Comparison of ENCODE assay signal across 1 cellular context in the genomic region with DNA sequence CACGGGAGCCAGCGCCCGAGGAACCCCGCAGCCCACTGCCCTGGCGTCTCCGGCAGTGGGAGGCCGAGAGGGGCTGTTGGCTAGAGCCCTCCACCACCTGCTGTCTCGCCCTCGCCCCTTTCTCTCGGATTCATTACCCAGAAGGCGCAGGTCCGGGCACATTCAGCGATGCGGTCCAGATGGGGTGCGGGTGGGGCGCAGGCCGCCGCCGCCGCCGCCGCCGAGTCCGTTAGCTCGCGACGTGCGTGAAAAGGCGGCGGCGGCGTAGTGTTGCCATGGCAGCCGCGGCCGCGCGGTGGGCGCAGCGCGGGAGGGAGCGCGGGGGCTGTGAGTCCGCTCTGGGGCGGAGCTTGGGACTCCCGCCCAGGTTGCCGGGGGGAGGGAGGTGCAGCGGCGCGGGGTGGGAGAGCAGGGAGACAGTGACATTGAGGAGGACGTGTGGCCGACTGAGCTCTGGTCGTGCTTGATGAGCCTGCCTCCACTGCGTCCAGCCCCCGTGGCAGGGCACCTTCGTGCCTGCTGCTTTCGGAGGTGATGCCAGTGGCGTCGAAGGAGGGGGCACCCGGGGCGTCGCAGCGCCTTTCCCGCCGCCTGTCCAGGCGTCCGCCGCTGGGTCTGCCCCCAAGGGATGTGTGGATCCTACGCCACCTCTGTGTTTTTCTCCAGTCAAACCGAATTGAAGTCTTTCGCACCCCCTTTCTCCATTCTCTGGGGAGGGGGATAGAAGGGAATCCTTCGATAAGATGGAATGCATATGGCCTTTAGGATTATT.
TF ChIP-seq lines count a peak whose summit lies in the region.

A gene (minus strand): TSS at position 358 of the 772 bp plus-strand sequence. CDS start 23,774 bp downstream, outside the sequence.

TF ChIP-seq in HepG2, 621 proteins besides CTCF, POLR2A, EP300 and RAD21 (continued from another document and continues in another):
- TF ChIP-seq, protein P1, sequence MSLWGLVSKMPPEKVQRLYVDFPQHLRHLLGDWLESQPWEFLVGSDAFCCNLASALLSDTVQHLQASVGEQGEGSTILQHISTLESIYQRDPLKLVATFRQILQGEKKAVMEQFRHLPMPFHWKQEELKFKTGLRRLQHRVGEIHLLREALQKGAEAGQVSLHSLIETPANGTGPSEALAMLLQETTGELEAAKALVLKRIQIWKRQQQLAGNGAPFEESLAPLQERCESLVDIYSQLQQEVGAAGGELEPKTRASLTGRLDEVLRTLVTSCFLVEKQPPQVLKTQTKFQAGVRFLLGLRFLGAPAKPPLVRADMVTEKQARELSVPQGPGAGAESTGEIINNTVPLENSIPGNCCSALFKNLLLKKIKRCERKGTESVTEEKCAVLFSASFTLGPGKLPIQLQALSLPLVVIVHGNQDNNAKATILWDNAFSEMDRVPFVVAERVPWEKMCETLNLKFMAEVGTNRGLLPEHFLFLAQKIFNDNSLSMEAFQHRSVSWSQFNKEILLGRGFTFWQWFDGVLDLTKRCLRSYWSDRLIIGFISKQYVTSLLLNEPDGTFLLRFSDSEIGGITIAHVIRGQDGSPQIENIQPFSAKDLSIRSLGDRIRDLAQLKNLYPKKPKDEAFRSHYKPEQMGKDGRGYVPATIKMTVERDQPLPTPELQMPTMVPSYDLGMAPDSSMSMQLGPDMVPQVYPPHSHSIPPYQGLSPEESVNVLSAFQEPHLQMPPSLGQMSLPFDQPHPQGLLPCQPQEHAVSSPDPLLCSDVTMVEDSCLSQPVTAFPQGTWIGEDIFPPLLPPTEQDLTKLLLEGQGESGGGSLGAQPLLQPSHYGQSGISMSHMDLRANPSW (CRISPR knock-in tag; IDR thresholded peaks at IDR 0.05; ENCODE audit: borderline replicate concordance), result no peak
- TF ChIP-seq ZSCAN29 (CRISPR knock-in tag; conservative IDR thresholded peaks at IDR 0.05), result no peak
- no peak for TF ChIP-seq KAT2B (IDR thresholded peaks at IDR 0.05; ENCODE audit: borderline replicate concordance, low read depth, low read length)
- no peak for TF ChIP-seq STAT5B (CRISPR knock-in tag; IDR thresholded peaks at IDR 0.05)
- TF ChIP-seq, protein P2, sequence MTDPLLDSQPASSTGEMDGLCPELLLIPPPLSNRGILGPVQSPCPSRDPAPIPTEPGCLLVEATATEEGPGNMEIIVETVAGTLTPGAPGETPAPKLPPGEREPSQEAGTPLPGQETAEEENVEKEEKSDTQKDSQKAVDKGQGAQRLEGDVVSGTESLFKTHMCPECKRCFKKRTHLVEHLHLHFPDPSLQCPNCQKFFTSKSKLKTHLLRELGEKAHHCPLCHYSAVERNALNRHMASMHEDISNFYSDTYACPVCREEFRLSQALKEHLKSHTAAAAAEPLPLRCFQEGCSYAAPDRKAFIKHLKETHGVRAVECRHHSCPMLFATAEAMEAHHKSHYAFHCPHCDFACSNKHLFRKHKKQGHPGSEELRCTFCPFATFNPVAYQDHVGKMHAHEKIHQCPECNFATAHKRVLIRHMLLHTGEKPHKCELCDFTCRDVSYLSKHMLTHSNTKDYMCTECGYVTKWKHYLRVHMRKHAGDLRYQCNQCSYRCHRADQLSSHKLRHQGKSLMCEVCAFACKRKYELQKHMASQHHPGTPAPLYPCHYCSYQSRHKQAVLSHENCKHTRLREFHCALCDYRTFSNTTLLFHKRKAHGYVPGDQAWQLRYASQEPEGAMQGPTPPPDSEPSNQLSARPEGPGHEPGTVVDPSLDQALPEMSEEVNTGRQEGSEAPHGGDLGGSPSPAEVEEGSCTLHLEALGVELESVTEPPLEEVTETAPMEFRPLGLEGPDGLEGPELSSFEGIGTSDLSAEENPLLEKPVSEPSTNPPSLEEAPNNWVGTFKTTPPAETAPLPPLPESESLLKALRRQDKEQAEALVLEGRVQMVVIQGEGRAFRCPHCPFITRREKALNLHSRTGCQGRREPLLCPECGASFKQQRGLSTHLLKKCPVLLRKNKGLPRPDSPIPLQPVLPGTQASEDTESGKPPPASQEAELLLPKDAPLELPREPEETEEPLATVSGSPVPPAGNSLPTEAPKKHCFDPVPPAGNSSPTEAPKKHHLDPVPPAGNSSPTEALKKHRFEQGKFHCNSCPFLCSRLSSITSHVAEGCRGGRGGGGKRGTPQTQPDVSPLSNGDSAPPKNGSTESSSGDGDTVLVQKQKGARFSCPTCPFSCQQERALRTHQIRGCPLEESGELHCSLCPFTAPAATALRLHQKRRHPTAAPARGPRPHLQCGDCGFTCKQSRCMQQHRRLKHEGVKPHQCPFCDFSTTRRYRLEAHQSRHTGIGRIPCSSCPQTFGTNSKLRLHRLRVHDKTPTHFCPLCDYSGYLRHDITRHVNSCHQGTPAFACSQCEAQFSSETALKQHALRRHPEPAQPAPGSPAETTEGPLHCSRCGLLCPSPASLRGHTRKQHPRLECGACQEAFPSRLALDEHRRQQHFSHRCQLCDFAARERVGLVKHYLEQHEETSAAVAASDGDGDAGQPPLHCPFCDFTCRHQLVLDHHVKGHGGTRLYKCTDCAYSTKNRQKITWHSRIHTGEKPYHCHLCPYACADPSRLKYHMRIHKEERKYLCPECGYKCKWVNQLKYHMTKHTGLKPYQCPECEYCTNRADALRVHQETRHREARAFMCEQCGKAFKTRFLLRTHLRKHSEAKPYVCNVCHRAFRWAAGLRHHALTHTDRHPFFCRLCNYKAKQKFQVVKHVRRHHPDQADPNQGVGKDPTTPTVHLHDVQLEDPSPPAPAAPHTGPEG (CRISPR knock-in tag; IDR thresholded peaks at IDR 0.05), result 0 out of 2 replicates have a peak, but pooled peaks have one; percentile 84
- no peak for TF ChIP-seq RNF2 (conservative IDR thresholded peaks at IDR 0.05; ENCODE audit: low read depth)
- TF ChIP-seq, protein P3, sequence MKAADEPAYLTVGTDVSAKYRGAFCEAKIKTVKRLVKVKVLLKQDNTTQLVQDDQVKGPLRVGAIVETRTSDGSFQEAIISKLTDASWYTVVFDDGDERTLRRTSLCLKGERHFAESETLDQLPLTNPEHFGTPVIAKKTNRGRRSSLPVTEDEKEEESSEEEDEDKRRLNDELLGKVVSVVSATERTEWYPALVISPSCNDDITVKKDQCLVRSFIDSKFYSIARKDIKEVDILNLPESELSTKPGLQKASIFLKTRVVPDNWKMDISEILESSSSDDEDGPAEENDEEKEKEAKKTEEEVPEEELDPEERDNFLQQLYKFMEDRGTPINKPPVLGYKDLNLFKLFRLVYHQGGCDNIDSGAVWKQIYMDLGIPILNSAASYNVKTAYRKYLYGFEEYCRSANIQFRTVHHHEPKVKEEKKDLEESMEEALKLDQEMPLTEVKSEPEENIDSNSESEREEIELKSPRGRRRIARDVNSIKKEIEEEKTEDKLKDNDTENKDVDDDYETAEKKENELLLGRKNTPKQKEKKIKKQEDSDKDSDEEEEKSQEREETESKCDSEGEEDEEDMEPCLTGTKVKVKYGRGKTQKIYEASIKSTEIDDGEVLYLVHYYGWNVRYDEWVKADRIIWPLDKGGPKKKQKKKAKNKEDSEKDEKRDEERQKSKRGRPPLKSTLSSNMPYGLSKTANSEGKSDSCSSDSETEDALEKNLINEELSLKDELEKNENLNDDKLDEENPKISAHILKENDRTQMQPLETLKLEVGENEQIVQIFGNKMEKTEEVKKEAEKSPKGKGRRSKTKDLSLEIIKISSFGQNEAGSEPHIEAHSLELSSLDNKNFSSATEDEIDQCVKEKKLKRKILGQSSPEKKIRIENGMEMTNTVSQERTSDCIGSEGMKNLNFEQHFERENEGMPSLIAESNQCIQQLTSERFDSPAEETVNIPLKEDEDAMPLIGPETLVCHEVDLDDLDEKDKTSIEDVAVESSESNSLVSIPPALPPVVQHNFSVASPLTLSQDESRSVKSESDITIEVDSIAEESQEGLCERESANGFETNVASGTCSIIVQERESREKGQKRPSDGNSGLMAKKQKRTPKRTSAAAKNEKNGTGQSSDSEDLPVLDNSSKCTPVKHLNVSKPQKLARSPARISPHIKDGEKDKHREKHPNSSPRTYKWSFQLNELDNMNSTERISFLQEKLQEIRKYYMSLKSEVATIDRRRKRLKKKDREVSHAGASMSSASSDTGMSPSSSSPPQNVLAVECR (CRISPR knock-in tag; IDR thresholded peaks at IDR 0.05; ENCODE audit: borderline replicate concordance), result peak; percentile 91
- TF ChIP-seq, protein P4, sequence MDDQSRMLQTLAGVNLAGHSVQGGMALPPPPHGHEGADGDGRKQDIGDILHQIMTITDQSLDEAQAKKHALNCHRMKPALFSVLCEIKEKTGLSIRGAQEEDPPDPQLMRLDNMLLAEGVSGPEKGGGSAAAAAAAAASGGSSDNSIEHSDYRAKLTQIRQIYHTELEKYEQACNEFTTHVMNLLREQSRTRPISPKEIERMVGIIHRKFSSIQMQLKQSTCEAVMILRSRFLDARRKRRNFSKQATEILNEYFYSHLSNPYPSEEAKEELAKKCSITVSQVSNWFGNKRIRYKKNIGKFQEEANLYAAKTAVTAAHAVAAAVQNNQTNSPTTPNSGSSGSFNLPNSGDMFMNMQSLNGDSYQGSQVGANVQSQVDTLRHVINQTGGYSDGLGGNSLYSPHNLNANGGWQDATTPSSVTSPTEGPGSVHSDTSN (CRISPR knock-in tag; IDR thresholded peaks at IDR 0.05; ENCODE audit: borderline replicate concordance), result peak; percentile 50; the same call in 1 of the 2 replicates
- TF ChIP-seq, protein P5, sequence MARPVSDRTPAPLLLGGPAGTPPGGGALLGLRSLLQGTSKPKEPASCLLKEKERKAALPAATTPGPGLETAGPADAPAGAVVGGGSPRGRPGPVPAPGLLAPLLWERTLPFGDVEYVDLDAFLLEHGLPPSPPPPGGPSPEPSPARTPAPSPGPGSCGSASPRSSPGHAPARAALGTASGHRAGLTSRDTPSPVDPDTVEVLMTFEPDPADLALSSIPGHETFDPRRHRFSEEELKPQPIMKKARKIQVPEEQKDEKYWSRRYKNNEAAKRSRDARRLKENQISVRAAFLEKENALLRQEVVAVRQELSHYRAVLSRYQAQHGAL (CRISPR knock-in tag; IDR thresholded peaks at IDR 0.05; ENCODE audit: not compliant biosample characterization), result no peak
- TF ChIP-seq ZFP1 (CRISPR knock-in tag; IDR thresholded peaks at IDR 0.05), result no peak
- TF ChIP-seq ZNF747 (CRISPR knock-in tag; IDR thresholded peaks at IDR 0.05; ENCODE audit: borderline replicate concordance), result no peak
- TF ChIP-seq TSC22D2 (CRISPR knock-in tag; IDR thresholded peaks at IDR 0.05; ENCODE audit: borderline replicate concordance), result no peak
- no peak for TF ChIP-seq POLR2AphosphoS5 (IDR thresholded peaks at IDR 0.05; ENCODE audit: low read depth, low read length)
- no peak; the same call in 1 of the 2 replicates for TF ChIP-seq NR2C2 (CRISPR knock-in tag; IDR thresholded peaks at IDR 0.05; ENCODE audit: borderline replicate concordance)
- TF ChIP-seq ZNF33A (CRISPR knock-in tag; IDR thresholded peaks at IDR 0.05; ENCODE audit: borderline replicate concordance), result no peak
- TF ChIP-seq PPARG (CRISPR knock-in tag; conservative IDR thresholded peaks at IDR 0.05), result no peak
- no peak for TF ChIP-seq GPN1 (CRISPR knock-in tag; IDR thresholded peaks at IDR 0.05; ENCODE audit: borderline replicate concordance)
- TF ChIP-seq ZNF251 (CRISPR knock-in tag; IDR thresholded peaks at IDR 0.05), result no peak
- TF ChIP-seq YY1 (IDR thresholded peaks at IDR 0.05; ENCODE audit: insufficient read depth, insufficient replicate concordance, low read depth, low read length), result no peak
- TF ChIP-seq, protein P6, sequence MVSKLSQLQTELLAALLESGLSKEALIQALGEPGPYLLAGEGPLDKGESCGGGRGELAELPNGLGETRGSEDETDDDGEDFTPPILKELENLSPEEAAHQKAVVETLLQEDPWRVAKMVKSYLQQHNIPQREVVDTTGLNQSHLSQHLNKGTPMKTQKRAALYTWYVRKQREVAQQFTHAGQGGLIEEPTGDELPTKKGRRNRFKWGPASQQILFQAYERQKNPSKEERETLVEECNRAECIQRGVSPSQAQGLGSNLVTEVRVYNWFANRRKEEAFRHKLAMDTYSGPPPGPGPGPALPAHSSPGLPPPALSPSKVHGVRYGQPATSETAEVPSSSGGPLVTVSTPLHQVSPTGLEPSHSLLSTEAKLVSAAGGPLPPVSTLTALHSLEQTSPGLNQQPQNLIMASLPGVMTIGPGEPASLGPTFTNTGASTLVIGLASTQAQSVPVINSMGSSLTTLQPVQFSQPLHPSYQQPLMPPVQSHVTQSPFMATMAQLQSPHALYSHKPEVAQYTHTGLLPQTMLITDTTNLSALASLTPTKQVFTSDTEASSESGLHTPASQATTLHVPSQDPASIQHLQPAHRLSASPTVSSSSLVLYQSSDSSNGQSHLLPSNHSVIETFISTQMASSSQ (IDR thresholded peaks at IDR 0.05; ENCODE audit: low read depth), result no peak
- TF ChIP-seq, protein P6 (CRISPR knock-in tag; IDR thresholded peaks at IDR 0.05; ENCODE audit: borderline replicate concordance), result no peak; the same call in 1 of the 2 replicates
- TF ChIP-seq ZSCAN21 (CRISPR knock-in tag; IDR thresholded peaks at IDR 0.05; ENCODE audit: borderline replicate concordance), result no peak
- no peak for TF ChIP-seq SNAI1 (CRISPR knock-in tag; IDR thresholded peaks at IDR 0.05; ENCODE audit: borderline replicate concordance)
- no peak for TF ChIP-seq FOXA1 (IDR thresholded peaks at IDR 0.05)
- TF ChIP-seq FOXA1 (CRISPR knock-in tag; IDR thresholded peaks at IDR 0.05), result no peak
- TF ChIP-seq, protein P7, sequence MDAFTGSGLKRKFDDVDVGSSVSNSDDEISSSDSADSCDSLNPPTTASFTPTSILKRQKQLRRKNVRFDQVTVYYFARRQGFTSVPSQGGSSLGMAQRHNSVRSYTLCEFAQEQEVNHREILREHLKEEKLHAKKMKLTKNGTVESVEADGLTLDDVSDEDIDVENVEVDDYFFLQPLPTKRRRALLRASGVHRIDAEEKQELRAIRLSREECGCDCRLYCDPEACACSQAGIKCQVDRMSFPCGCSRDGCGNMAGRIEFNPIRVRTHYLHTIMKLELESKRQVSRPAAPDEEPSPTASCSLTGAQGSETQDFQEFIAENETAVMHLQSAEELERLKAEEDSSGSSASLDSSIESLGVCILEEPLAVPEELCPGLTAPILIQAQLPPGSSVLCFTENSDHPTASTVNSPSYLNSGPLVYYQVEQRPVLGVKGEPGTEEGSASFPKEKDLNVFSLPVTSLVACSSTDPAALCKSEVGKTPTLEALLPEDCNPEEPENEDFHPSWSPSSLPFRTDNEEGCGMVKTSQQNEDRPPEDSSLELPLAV (CRISPR knock-in tag; conservative IDR thresholded peaks at IDR 0.05; ENCODE audit: low read depth), result no peak
- 0 out of 2 replicates have a peak, but pooled peaks have one; percentile 53 for TF ChIP-seq ZMAT3 (CRISPR knock-in tag; conservative IDR thresholded peaks at IDR 0.05)
- TF ChIP-seq ZNF430 (CRISPR knock-in tag; IDR thresholded peaks at IDR 0.05), result no peak
- TF ChIP-seq, protein P8, sequence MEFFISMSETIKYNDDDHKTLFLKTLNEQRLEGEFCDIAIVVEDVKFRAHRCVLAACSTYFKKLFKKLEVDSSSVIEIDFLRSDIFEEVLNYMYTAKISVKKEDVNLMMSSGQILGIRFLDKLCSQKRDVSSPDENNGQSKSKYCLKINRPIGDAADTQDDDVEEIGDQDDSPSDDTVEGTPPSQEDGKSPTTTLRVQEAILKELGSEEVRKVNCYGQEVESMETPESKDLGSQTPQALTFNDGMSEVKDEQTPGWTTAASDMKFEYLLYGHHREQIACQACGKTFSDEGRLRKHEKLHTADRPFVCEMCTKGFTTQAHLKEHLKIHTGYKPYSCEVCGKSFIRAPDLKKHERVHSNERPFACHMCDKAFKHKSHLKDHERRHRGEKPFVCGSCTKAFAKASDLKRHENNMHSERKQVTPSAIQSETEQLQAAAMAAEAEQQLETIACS (CRISPR knock-in tag; IDR thresholded peaks at IDR 0.05), result peak; percentile 66
